1 cellular context compared by ENCODE assay signal in the genomic region with DNA sequence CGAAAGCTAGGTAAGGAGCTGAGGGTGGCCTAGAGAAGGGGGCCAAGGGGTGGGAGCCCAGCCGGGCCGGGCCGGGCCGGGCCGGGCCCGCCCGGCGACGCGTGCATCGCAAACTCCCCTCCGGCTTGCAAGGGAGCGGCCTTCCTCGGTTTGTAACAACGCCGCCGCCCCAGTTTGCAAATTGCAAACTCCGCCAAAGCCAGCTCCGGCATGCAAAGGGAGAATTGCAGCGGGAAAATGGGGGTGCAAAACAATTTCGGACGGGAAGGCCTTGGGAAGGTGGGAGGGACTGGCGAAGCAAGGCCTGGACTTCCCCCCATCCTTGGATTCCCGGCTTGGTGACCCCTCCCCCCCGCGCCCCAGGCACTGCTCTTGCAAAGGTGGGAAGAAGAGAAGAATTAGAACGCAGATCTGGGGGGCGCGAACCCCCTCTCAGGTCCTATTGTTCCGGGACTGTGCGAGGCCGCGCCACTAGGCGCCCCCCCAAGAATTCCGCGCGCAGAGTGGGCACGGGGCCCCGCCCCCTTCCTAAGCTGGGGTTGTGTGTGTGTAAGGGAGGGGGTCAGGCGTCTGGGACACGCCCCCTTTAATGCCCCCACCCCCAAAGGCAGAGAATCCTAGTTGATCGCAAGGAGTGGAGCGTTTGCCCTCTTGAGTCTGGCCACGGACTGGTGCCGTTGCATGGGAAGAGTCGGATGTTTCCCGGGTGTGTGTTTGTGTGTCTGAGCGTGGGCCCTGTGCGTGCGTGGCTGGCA.
A peak's percentile ranks its signal among the peaks of the same experiment; 100 is the strongest.
TF ChIP-seq lines count a peak whose summit lies in the region.

No MANE protein-coding gene starts in this region.

TF ChIP-seq in K562, 482 proteins besides CTCF, POLR2A, EP300 and RAD21 (continues in another document):
- TF ChIP-seq ZNF445 (CRISPR knock-in tag; IDR thresholded peaks at IDR 0.05; ENCODE audit: low read depth) (no peak), WHSC1 (IDR thresholded peaks at IDR 0.05; ENCODE audit: low read length) (no peak), SMC3 (conservative IDR thresholded peaks at IDR 0.05; ENCODE audit: insufficient read depth, low read depth, low read length) (no peak), CEBPG (CRISPR knock-in tag; IDR thresholded peaks at IDR 0.05) (no peak), CEBPG (tag; conservative IDR thresholded peaks at IDR 0.05 in 1 of 2, IDR thresholded peaks at IDR 0.05 in 1 of 2) (no peak), KLF1 (tag; IDR thresholded peaks at IDR 0.05) (no peak), NELFE (IDR thresholded peaks at IDR 0.05; ENCODE audit: insufficient read depth, insufficient read length) (no peak), HOXB6 (CRISPR knock-in tag; IDR thresholded peaks at IDR 0.05; ENCODE audit: borderline replicate concordance) (no peak), BACH1 (tag; IDR thresholded peaks at IDR 0.05) (no peak), CXXC5 (CRISPR knock-in tag; IDR thresholded peaks at IDR 0.05) (0 out of 2 replicates have a peak, but pooled peaks have one; percentile 26), HNRNPK (IDR thresholded peaks at IDR 0.05; ENCODE audit: low read depth, low read length, poor library complexity, severe bottlenecking) (no peak), ELF2 (CRISPR knock-in tag; IDR thresholded peaks at IDR 0.05) (no peak), KLF10 (CRISPR knock-in tag; IDR thresholded peaks at IDR 0.05) (no peak), NCOA6 (IDR thresholded peaks at IDR 0.05) (no peak), PRMT5 (CRISPR knock-in tag; IDR thresholded peaks at IDR 0.05) (no peak), ZNF239 (CRISPR knock-in tag; IDR thresholded peaks at IDR 0.05) (no peak), CBFA2T3 (IDR thresholded peaks at IDR 0.05) (no peak), CBX2 (IDR thresholded peaks at IDR 0.05; ENCODE audit: insufficient read depth, low read length, poor library complexity, severe bottlenecking) (no peak), NFIC (IDR thresholded peaks at IDR 0.05) (no peak), TGIF2 (CRISPR knock-in tag; IDR thresholded peaks at IDR 0.05) (no peak), TAL1 (IDR thresholded peaks at IDR 0.05) (no peak), DPF2 (IDR thresholded peaks at IDR 0.05) (0 out of 2 replicates have a peak, but pooled peaks have one; percentile 27), NBN (IDR thresholded peaks at IDR 0.05; ENCODE audit: low read depth) (no peak), POLR2AphosphoS5 (IDR thresholded peaks at IDR 0.05; ENCODE audit: control insufficient read depth, insufficient read depth, low read depth, low read length) (no peak), MYC (IDR thresholded peaks at IDR 0.05; ENCODE audit: low read depth, low read length) (0 out of 2 replicates have a peak, but pooled peaks have one; percentile 8), MYC (CRISPR knock-in tag; IDR thresholded peaks at IDR 0.05; ENCODE audit: borderline replicate concordance, low read depth) (no peak), POLR2AphosphoS2 (IDR thresholded peaks at IDR 0.05; ENCODE audit: low read length) (no peak), CREB1 (IDR thresholded peaks at IDR 0.05) (no peak), CREB1 (CRISPR knock-in tag; IDR thresholded peaks at IDR 0.05) (0 out of 2 replicates have a peak, but pooled peaks have one; percentile 10), BRCA1 (IDR thresholded peaks at IDR 0.05) (no peak), BRCA1 (CRISPR knock-in tag; IDR thresholded peaks at IDR 0.05) (no peak), SP1 (CRISPR knock-in tag; IDR thresholded peaks at IDR 0.05) (peak; percentile 78), ZNF124 (CRISPR knock-in tag; IDR thresholded peaks at IDR 0.05) (no peak), ASH1L (IDR thresholded peaks at IDR 0.05; ENCODE audit: borderline replicate concordance, low read depth, partially characterized antibody) (no peak), LCOR (CRISPR knock-in tag; IDR thresholded peaks at IDR 0.05) (no peak), HLTF (IDR thresholded peaks at IDR 0.05) (no peak), ZNF77 (CRISPR knock-in tag; IDR thresholded peaks at IDR 0.05) (no peak), MAZ (CRISPR knock-in tag; conservative IDR thresholded peaks at IDR 0.05 in 1 of 2, IDR thresholded peaks at IDR 0.05 in 1 of 2) (peak in 1 of 2 experiments; percentile 66; a peak in 3 of 4 replicates), ETV5 (CRISPR knock-in tag; IDR thresholded peaks at IDR 0.05; ENCODE audit: low read depth) (no peak), ZBTB1 (CRISPR knock-in tag; IDR thresholded peaks at IDR 0.05; ENCODE audit: borderline replicate concordance, low read depth) (no peak)
- TF ChIP-seq, protein P1, sequence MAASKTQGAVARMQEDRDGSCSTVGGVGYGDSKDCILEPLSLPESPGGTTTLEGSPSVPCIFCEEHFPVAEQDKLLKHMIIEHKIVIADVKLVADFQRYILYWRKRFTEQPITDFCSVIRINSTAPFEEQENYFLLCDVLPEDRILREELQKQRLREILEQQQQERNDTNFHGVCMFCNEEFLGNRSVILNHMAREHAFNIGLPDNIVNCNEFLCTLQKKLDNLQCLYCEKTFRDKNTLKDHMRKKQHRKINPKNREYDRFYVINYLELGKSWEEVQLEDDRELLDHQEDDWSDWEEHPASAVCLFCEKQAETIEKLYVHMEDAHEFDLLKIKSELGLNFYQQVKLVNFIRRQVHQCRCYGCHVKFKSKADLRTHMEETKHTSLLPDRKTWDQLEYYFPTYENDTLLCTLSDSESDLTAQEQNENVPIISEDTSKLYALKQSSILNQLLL (CRISPR knock-in tag; IDR thresholded peaks at IDR 0.05; ENCODE audit: borderline replicate concordance), result no peak
- TF ChIP-seq, protein P2, sequence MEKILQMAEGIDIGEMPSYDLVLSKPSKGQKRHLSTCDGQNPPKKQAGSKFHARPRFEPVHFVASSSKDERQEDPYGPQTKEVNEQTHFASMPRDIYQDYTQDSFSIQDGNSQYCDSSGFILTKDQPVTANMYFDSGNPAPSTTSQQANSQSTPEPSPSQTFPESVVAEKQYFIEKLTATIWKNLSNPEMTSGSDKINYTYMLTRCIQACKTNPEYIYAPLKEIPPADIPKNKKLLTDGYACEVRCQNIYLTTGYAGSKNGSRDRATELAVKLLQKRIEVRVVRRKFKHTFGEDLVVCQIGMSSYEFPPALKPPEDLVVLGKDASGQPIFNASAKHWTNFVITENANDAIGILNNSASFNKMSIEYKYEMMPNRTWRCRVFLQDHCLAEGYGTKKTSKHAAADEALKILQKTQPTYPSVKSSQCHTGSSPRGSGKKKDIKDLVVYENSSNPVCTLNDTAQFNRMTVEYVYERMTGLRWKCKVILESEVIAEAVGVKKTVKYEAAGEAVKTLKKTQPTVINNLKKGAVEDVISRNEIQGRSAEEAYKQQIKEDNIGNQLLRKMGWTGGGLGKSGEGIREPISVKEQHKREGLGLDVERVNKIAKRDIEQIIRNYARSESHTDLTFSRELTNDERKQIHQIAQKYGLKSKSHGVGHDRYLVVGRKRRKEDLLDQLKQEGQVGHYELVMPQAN (IDR thresholded peaks at IDR 0.05; ENCODE audit: borderline replicate concordance), result 0 out of 2 replicates have a peak, but pooled peaks have one; percentile 24
- TF ChIP-seq, protein P3, sequence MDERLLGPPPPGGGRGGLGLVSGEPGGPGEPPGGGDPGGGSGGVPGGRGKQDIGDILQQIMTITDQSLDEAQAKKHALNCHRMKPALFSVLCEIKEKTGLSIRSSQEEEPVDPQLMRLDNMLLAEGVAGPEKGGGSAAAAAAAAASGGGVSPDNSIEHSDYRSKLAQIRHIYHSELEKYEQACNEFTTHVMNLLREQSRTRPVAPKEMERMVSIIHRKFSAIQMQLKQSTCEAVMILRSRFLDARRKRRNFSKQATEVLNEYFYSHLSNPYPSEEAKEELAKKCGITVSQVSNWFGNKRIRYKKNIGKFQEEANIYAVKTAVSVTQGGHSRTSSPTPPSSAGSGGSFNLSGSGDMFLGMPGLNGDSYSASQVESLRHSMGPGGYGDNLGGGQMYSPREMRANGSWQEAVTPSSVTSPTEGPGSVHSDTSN (CRISPR knock-in tag; IDR thresholded peaks at IDR 0.05; ENCODE audit: low read depth), result no peak
- TF ChIP-seq, protein P3 (tag; conservative IDR thresholded peaks at IDR 0.05; ENCODE audit: low read depth), result no peak
- TF ChIP-seq, protein P4, sequence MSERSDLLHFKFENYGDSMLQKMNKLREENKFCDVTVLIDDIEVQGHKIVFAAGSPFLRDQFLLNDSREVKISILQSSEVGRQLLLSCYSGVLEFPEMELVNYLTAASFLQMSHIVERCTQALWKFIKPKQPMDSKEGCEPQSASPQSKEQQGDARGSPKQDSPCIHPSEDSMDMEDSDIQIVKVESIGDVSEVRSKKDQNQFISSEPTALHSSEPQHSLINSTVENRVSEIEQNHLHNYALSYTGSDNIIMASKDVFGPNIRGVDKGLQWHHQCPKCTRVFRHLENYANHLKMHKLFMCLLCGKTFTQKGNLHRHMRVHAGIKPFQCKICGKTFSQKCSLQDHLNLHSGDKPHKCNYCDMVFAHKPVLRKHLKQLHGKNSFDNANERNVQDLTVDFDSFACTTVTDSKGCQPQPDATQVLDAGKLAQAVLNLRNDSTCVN (CRISPR knock-in tag; IDR thresholded peaks at IDR 0.05), result no peak
- TF ChIP-seq, protein P5, sequence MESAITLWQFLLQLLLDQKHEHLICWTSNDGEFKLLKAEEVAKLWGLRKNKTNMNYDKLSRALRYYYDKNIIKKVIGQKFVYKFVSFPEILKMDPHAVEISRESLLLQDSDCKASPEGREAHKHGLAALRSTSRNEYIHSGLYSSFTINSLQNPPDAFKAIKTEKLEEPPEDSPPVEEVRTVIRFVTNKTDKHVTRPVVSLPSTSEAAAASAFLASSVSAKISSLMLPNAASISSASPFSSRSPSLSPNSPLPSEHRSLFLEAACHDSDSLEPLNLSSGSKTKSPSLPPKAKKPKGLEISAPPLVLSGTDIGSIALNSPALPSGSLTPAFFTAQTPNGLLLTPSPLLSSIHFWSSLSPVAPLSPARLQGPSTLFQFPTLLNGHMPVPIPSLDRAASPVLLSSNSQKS (CRISPR knock-in tag; IDR thresholded peaks at IDR 0.05), result no peak
- TF ChIP-seq, protein P6, sequence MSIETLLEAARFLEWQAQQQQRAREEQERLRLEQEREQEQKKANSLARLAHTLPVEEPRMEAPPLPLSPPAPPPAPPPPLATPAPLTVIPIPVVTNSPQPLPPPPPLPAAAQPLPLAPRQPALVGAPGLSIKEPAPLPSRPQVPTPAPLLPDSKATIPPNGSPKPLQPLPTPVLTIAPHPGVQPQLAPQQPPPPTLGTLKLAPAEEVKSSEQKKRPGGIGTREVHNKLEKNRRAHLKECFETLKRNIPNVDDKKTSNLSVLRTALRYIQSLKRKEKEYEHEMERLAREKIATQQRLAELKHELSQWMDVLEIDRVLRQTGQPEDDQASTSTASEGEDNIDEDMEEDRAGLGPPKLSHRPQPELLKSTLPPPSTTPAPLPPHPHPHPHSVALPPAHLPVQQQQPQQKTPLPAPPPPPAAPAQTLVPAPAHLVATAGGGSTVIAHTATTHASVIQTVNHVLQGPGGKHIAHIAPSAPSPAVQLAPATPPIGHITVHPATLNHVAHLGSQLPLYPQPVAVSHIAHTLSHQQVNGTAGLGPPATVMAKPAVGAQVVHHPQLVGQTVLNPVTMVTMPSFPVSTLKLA (conservative IDR thresholded peaks at IDR 0.05), result peak; percentile 46 to 58; a peak in 2 of 4 replicates
- TF ChIP-seq, protein P7, sequence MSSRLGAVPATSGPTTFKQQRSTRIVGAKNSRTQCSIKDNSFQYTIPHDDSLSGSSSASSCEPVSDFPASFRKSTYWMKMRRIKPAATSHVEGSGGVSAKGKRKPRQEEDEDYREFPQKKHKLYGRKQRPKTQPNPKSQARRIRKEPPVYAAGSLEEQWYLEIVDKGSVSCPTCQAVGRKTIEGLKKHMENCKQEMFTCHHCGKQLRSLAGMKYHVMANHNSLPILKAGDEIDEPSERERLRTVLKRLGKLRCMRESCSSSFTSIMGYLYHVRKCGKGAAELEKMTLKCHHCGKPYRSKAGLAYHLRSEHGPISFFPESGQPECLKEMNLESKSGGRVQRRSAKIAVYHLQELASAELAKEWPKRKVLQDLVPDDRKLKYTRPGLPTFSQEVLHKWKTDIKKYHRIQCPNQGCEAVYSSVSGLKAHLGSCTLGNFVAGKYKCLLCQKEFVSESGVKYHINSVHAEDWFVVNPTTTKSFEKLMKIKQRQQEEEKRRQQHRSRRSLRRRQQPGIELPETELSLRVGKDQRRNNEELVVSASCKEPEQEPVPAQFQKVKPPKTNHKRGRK (tag; IDR thresholded peaks at IDR 0.05), result no peak
- TF ChIP-seq, protein P8, sequence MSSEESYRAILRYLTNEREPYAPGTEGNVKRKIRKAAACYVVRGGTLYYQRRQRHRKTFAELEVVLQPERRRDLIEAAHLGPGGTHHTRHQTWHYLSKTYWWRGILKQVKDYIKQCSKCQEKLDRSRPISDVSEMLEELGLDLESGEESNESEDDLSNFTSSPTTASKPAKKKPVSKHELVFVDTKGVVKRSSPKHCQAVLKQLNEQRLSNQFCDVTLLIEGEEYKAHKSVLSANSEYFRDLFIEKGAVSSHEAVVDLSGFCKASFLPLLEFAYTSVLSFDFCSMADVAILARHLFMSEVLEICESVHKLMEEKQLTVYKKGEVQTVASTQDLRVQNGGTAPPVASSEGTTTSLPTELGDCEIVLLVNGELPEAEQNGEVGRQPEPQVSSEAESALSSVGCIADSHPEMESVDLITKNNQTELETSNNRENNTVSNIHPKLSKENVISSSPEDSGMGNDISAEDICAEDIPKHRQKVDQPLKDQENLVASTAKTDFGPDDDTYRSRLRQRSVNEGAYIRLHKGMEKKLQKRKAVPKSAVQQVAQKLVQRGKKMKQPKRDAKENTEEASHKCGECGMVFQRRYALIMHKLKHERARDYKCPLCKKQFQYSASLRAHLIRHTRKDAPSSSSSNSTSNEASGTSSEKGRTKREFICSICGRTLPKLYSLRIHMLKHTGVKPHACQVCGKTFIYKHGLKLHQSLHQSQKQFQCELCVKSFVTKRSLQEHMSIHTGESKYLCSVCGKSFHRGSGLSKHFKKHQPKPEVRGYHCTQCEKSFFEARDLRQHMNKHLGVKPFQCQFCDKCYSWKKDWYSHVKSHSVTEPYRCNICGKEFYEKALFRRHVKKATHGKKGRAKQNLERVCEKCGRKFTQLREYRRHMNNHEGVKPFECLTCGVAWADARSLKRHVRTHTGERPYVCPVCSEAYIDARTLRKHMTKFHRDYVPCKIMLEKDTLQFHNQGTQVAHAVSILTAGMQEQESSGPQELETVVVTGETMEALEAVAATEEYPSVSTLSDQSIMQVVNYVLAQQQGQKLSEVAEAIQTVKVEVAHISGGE (CRISPR knock-in tag; IDR thresholded peaks at IDR 0.05), result peak in 2 of 3 experiments; percentile 44 to 89; a peak in 4 of 6 replicates
- TF ChIP-seq, protein P9, sequence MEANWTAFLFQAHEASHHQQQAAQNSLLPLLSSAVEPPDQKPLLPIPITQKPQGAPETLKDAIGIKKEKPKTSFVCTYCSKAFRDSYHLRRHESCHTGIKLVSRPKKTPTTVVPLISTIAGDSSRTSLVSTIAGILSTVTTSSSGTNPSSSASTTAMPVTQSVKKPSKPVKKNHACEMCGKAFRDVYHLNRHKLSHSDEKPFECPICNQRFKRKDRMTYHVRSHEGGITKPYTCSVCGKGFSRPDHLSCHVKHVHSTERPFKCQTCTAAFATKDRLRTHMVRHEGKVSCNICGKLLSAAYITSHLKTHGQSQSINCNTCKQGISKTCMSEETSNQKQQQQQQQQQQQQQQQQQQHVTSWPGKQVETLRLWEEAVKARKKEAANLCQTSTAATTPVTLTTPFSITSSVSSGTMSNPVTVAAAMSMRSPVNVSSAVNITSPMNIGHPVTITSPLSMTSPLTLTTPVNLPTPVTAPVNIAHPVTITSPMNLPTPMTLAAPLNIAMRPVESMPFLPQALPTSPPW (CRISPR knock-in tag; IDR thresholded peaks at IDR 0.05), result no peak
